ENCODE assay signal across 1 cellular context in the genomic region with DNA sequence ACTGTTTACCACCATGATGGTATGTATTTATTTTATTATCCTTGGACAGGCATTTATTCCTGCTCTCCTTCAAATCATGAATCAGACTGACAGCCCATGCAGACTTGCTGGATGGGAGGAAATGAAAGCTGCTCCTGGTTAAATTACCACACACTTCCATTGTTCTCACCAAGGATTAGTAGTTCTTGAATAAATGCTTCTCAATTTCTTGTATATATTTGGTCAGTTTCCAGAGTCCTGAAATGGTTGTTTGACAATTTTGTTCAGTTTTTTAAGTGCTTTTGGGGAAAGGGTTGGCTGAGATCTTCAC.
TF ChIP-seq lines count a peak whose summit lies in the region.

No MANE protein-coding gene starts in this region.

TF ChIP-seq in HepG2, 621 proteins besides CTCF, POLR2A, EP300 and RAD21 (continued from another document):
- TF ChIP-seq ZNF280D (CRISPR knock-in tag; IDR thresholded peaks at IDR 0.05) (no peak), HNRNPLL (IDR thresholded peaks at IDR 0.05; ENCODE audit: low read depth, low read length, poor library complexity, severe bottlenecking) (no peak)
